1 cellular context compared by ENCODE assay signal in genomic region chr11:27209562-27210005, GRCh38.
TF ChIP-seq lines count a peak whose summit lies in the region.

No MANE protein-coding gene starts in this region.

TF ChIP-seq in HEK293, 187 proteins besides CTCF, POLR2A, EP300 and RAD21 (continued from another document):
- peak; percentile 94 for TF ChIP-seq PATZ1 (tag by site-specific recombination; IDR thresholded peaks at IDR 0.05)
- peak; percentile 92 for TF ChIP-seq ZNF843 (tag by site-specific recombination; IDR thresholded peaks at IDR 0.05)
- peak; percentile 64; the same call in 1 of the 2 replicates for TF ChIP-seq ZNF394 (tag by site-specific recombination; IDR thresholded peaks at IDR 0.05; ENCODE audit: borderline replicate concordance)
- TF ChIP-seq ZNF530 (tag by site-specific recombination; IDR thresholded peaks at IDR 0.05; ENCODE audit: low read depth), result no peak
- no peak for TF ChIP-seq ZNF777 (tag by site-specific recombination; IDR thresholded peaks at IDR 0.05; ENCODE audit: borderline replicate concordance)
- 0 out of 2 replicates have a peak, but pooled peaks have one; percentile 22 for TF ChIP-seq ZSCAN30 (tag by site-specific recombination; IDR thresholded peaks at IDR 0.05)
- no peak for TF ChIP-seq ZNF132 (tag by site-specific recombination; IDR thresholded peaks at IDR 0.05; ENCODE audit: borderline replicate concordance)
- peak; percentile 99 for TF ChIP-seq ZNF600 (tag by site-specific recombination; IDR thresholded peaks at IDR 0.05)
- no peak for TF ChIP-seq ZSCAN18 (tag by site-specific recombination; IDR thresholded peaks at IDR 0.05)
- peak; percentile 92 for TF ChIP-seq TRIM28 (IDR thresholded peaks at IDR 0.05; ENCODE audit: borderline replicate concordance, low read length)
- TF ChIP-seq PRDM6 (tag by site-specific recombination; IDR thresholded peaks at IDR 0.05), result peak; percentile 77
- TF ChIP-seq SCRT2 (tag by site-specific recombination; IDR thresholded peaks at IDR 0.05), result peak; percentile 78
- TF ChIP-seq BCL11A (tag by site-specific recombination; IDR thresholded peaks at IDR 0.05; ENCODE audit: low read depth), result peak; percentile 87; the same call in 1 of the 2 replicates
- TF ChIP-seq WT1 (tag by site-specific recombination; IDR thresholded peaks at IDR 0.05), result peak; percentile 98
- TF ChIP-seq ZFP69B (tag by site-specific recombination; IDR thresholded peaks at IDR 0.05), result peak; percentile 42
- TF ChIP-seq ZNF76 (tag by site-specific recombination; IDR thresholded peaks at IDR 0.05; ENCODE audit: borderline replicate concordance, low read depth), result 0 out of 2 replicates have a peak, but pooled peaks have one; percentile 25
- TF ChIP-seq EGR2 (tag by site-specific recombination; IDR thresholded peaks at IDR 0.05; ENCODE audit: low read depth), result no peak
- peak; percentile 92 for TF ChIP-seq ZNF366 (tag by site-specific recombination; conservative IDR thresholded peaks at IDR 0.05)
- no peak for TF ChIP-seq ZNF114 (tag by site-specific recombination; IDR thresholded peaks at IDR 0.05)
- TF ChIP-seq IKZF3 (tag by site-specific recombination; IDR thresholded peaks at IDR 0.05), result peak; percentile 85
- peak; percentile 64; the same call in 1 of the 2 replicates for TF ChIP-seq ZBTB1 (tag by site-specific recombination; IDR thresholded peaks at IDR 0.05)
- 0 out of 2 replicates have a peak, but pooled peaks have one; percentile 78 for TF ChIP-seq ZSCAN23 (tag by site-specific recombination; IDR thresholded peaks at IDR 0.05)
- no peak for TF ChIP-seq ZBTB48 (tag by site-specific recombination; IDR thresholded peaks at IDR 0.05)
- TF ChIP-seq SCRT1 (tag by site-specific recombination; IDR thresholded peaks at IDR 0.05; ENCODE audit: borderline replicate concordance), result no peak
- peak; percentile 87 for TF ChIP-seq ZXDB (tag by site-specific recombination; IDR thresholded peaks at IDR 0.05)
